12 cellular contexts compared by ENCODE assay signal in genomic region chr10:110455440-110455839, GRCh38. TPM values are rescaled to one million over a fixed set of nuclear protein-coding genes. Genes with fewer than 3 reads are reported as not detected.
DNase-seq lines count a peak whose midpoint lies in the region; ATAC-seq and TF ChIP-seq lines count a peak whose summit lies in the region.
"Had no signal": no experiment of that assay in that cellular context is flagged by ENCODE, and none has a peak within 500 bp of the region (broad histone marks: within the 10 kb centered on the region; RNA-seq: fewer than 3 reads in every experiment).

No MANE protein-coding gene starts in this region.

- H3K36me3 ChIP-seq in endodermal cell (ENCODE audit: control insufficient read depth, insufficient read depth, low read length): no peaks in the 10 kb centered on the region

- H3K9me3 Mint-ChIP-seq in endodermal cell: no peaks in the 10 kb centered on the region

- TF ChIP-seq CTCF in endodermal cell (conservative IDR thresholded peaks at IDR 0.05) (no peak), omental fat pad (IDR thresholded peaks at IDR 0.05) (no peak)

- H3K4me3 ChIP-seq in endodermal cell (ENCODE audit: low read length): no peak overlapping the region
- H3K4me3 ChIP-seq: psoas muscle had no signal

- H3K27me3 ChIP-seq in endodermal cell (ENCODE audit: control insufficient read depth, insufficient read depth, low read length, poor library complexity, severe bottlenecking): no peaks in the 10 kb centered on the region

- no peaks in the 10 kb centered on the region for H3K36me3 Mint-ChIP-seq in T-helper 17 cell (ENCODE audit: low read depth)
- H3K36me3 Mint-ChIP-seq in endodermal cell (ENCODE audit: low read depth): no peaks in the 10 kb centered on the region

- no peaks in the 10 kb centered on the region for H3K4me1 ChIP-seq in endodermal cell (ENCODE audit: control insufficient read depth, insufficient read depth, low read length)
- H3K4me1 ChIP-seq: psoas muscle had no signal

- DNase-seq in activated effector memory CD4-positive, alpha-beta T cell treated with anti-CD3 and anti-CD28 coated beads, Interleukin-2, amount 50 U/mL, for 16 hours: peak; percentile 69
- no peak for DNase-seq in activated effector memory CD4-positive, alpha-beta T cell treated with Interleukin-2 at 50 U/mL for 16 hours
- DNase-seq in T-helper 17 cell (no peak), endodermal cell (peak; percentile 24), SW480 (ENCODE audit: low spot score) (no peak), omental fat pad (ENCODE audit: low spot score) (no peak)
- peak; percentile 55 for DNase-seq in stimulated activated naive CD8-positive, alpha-beta T cell treated with anti-CD3 and anti-CD28 coated beads, Interleukin-15, Interleukin-2, amounts not matched to agents 100 U/mL and 50 U/mL, for 24 hours
- DNase-seq: cerebellar nuclear complex, NCI-H2081, psoas muscle, Right ventricle myocardium superior had no signal

- H3K9ac ChIP-seq in endodermal cell (ENCODE audit: extremely low read depth, low read length, poor library complexity, severe bottlenecking): no peak overlapping the region

- H3K27me3 Mint-ChIP-seq in T-helper 17 cell (no peaks in the 10 kb centered on the region), endodermal cell (ENCODE audit: insufficient read depth) (peaks cover 1% of the 10 kb centered on the region)

- ATAC-seq in T-helper 17 cell: no peak
- peak; percentile 74 for ATAC-seq in stimulated activated naive CD8-positive, alpha-beta T cell treated with anti-CD3 and anti-CD28 coated beads, Interleukin-15, Interleukin-2, amounts not matched to agents 100 U/mL and 50 U/mL, for 24 hours
- no peak for ATAC-seq in HG03196 (IDR thresholded peaks at IDR 0.05; ENCODE audit: unreplicated experiment)
- ATAC-seq in omental fat pad (ENCODE audit: low FRiP score): no peak

- H3K27ac Mint-ChIP-seq in T-helper 17 cell (peak overlapping the region; percentile 82), endodermal cell (no peak overlapping the region)

- no peak overlapping the region for H3K27ac ChIP-seq in endodermal cell (ENCODE audit: low read depth, low read length)
- H3K27ac ChIP-seq: psoas muscle had no signal

- H3K4me3 Mint-ChIP-seq in T-helper 17 cell: peak overlapping the region; percentile 39
- no peak overlapping the region for H3K4me3 Mint-ChIP-seq in endodermal cell

- H3K9me3 ChIP-seq in T-helper 17 cell (ENCODE audit: control insufficient read depth, low read length, poor library complexity, severe bottlenecking) (no peaks in the 10 kb centered on the region), endodermal cell (ENCODE audit: control insufficient read depth, low read length) (no peaks in the 10 kb centered on the region)
- H3K9me3 ChIP-seq: psoas muscle had no signal

- H3K4me1 Mint-ChIP-seq in T-helper 17 cell: peaks cover 26% of the 10 kb centered on the region
- H3K4me1 Mint-ChIP-seq in endodermal cell: no peaks in the 10 kb centered on the region

- 39 to 47% methylated on average over 2 of the region's 2 CpGs for WGBS in endodermal cell (ENCODE audit: insufficient coverage in 1 of 2, insufficient read length in 1 of 2), 2 experiments

RNA-seq across cellular contexts. Expression of gene DUSP5, which starts 42.3 kb away (rescaled TPM):
- 100 to 1,000 TPM in 1 of 2 donors, 10 to 100 TPM in 1; 91.9 to 147 TPM for total RNA-seq in T-helper 17 cell
- total RNA-seq in endodermal cell: 10 to 100 TPM; 60.0 to 60.3 TPM
- 9.9 TPM for polyA plus RNA-seq in endodermal cell (2013, experiment 1 of 2)
- polyA plus RNA-seq in endodermal cell (2013, experiment 2 of 2): 11.1 TPM
- 10 to 100 TPM in 3 of 4 donors, 1 to 10 TPM in 1; 9.2 to 71.4 (median 41.4) TPM for total RNA-seq in omental fat pad

Comparison
In these comparisons a context has a peak if more than half of its experiments do, and no peak if none do; other contexts are left out.
1. DNase-seq: peak in activated effector memory CD4-positive, alpha-beta T cell treated with anti-CD3 and anti-CD28 coated beads, Interleukin-2, amount 50 U/mL, for 16 hours (single experiment), endodermal cell (single experiment) and stimulated activated naive CD8-positive, alpha-beta T cell treated with anti-CD3 and anti-CD28 coated beads, Interleukin-15, Interleukin-2, amounts not matched to agents 100 U/mL and 50 U/mL, for 24 hours (single experiment); none in activated effector memory CD4-positive, alpha-beta T cell treated with Interleukin-2 at 50 U/mL for 16 hours (single experiment), T-helper 17 cell (0 of 3), SW480 (single experiment) and omental fat pad (single experiment).